In genomic region chr7:158353606-158354570, GRCh38 we compare ENCODE assay signal across 1 cellular context.
TF ChIP-seq lines count a peak whose summit lies in the region.

No MANE protein-coding gene starts in this region.

TF ChIP-seq in K562, 482 proteins besides CTCF, POLR2A, EP300 and RAD21 (continued from another document):
- TF ChIP-seq AFF1 (IDR thresholded peaks at IDR 0.05; ENCODE audit: low read depth in 1 of 2, partially characterized antibody in 2 of 2) (no peak), ZBTB11 (CRISPR knock-in tag; IDR thresholded peaks at IDR 0.05) (no peak), MAX (CRISPR knock-in tag; IDR thresholded peaks at IDR 0.05) (no peak), ZNF77 (CRISPR knock-in tag; IDR thresholded peaks at IDR 0.05) (no peak), U2AF2 (optimal IDR thresholded peaks at IDR 0.05; ENCODE audit: low read depth, low read length) (no peak), BRF1 (IDR thresholded peaks at IDR 0.05; ENCODE audit: borderline replicate concordance, extremely low read depth, insufficient read length) (no peak), JUN (IDR thresholded peaks at IDR 0.05; ENCODE audit: borderline replicate concordance, low read depth, low read length) (0 out of 2 replicates have a peak, but pooled peaks have one; percentile 26), JUN (CRISPR knock-in tag; IDR thresholded peaks at IDR 0.05; ENCODE audit: borderline replicate concordance) (no peak), SREBF1 (IDR thresholded peaks at IDR 0.05; ENCODE audit: borderline replicate concordance, low read depth, low read length) (peak; percentile 32; the same call in 1 of the 2 replicates), ZEB2 (IDR thresholded peaks at IDR 0.05) (peak; percentile 43; the same call in 1 of the 2 replicates), RCOR1 (IDR thresholded peaks at IDR 0.05; ENCODE audit: borderline replicate concordance in 1 of 2, low read depth in 2 of 2, low read length in 2 of 2) (peak in 1 of 2 experiments; percentile 46; a peak in 1 of 4 replicates), CHAMP1 (IDR thresholded peaks at IDR 0.05) (no peak), NKRF (IDR thresholded peaks at IDR 0.05; ENCODE audit: borderline replicate concordance) (no peak), POLR2AphosphoS2 (IDR thresholded peaks at IDR 0.05; ENCODE audit: low read length) (no peak), CC2D1A (IDR thresholded peaks at IDR 0.05) (peak; percentile 46; the same call in 1 of the 2 replicates), SMC3 (conservative IDR thresholded peaks at IDR 0.05; ENCODE audit: insufficient read depth, low read depth, low read length) (peak; percentile 72)
